In genomic region chr6:5937936-5938706, GRCh38 we compare ENCODE assay signal across 16 cellular contexts.
"Had no signal": no experiment of that assay in that cellular context is flagged by ENCODE, and none has a peak within 500 bp of the region (broad histone marks: within the 10 kb centered on the region; RNA-seq: fewer than 3 reads in every experiment).

No MANE protein-coding gene starts in this region.

- H3K36me3 ChIP-seq: esophagus squamous epithelium, thyroid gland had no signal

- H3K9me3 ChIP-seq: esophagus squamous epithelium, thyroid gland had no signal

- DNase-seq: activated CD4-positive, alpha-beta T cell treated with anti-CD3 and anti-CD28 coated beads for 1 hour; activated CD8-positive, alpha-beta memory T cell treated with anti-CD3 and anti-CD28 coated beads for 24 hours; activated CD8-positive, alpha-beta memory T cell treated with anti-CD3 and anti-CD28 coated beads, Interleukin-2, amount 50 U/mL, for 48 hours; activated gamma-delta T cell treated with Interleukin-2 at 50 U/mL for 16 hours; effector CD8-positive, alpha-beta T cell; esophagus squamous epithelium; mesenchymal stem cell; naive thymus-derived CD8-positive, alpha-beta T cell; stimulated activated CD4-positive, alpha-beta T cell treated with anti-CD3 and anti-CD28 coated beads, Interleukin-2, amount 100 ng/mL, for 24 hours; stimulated activated naive CD4-positive, alpha-beta T cell treated with Interleukin-2 at 50 U/mL for 16 hours; T-helper 17 cell; thyroid gland had no signal

- ATAC-seq: naive thymus-derived CD8-positive, alpha-beta T cell; T-helper 17 cell had no signal

- FAIRE-seq: urothelium cell line had no signal

- H3K4me1 ChIP-seq: thyroid gland had no signal

- H3K4me3 Mint-ChIP-seq: activated naive CD8-positive, alpha-beta T cell; dendritic cell treated with granulocyte-macrophage colony-stimulating factor and Interleukin-4, amounts not matched to agents 40 ng/mL and 50 ng/mL, for 4 days; naive thymus-derived CD8-positive, alpha-beta T cell; T-helper 17 cell had no signal

- H3K27me3 ChIP-seq: thyroid gland had no signal

- H3K4me3 ChIP-seq: esophagus squamous epithelium, thyroid gland had no signal

- H3K4me1 Mint-ChIP-seq: T-helper 17 cell had no signal

- H3K27ac Mint-ChIP-seq: activated naive CD8-positive, alpha-beta T cell; dendritic cell treated with granulocyte-macrophage colony-stimulating factor and Interleukin-4, amounts not matched to agents 40 ng/mL and 50 ng/mL, for 4 days; naive thymus-derived CD8-positive, alpha-beta T cell; T-helper 17 cell had no signal

- H3K27ac ChIP-seq: esophagus squamous epithelium, thyroid gland, VCaP had no signal
